8 cellular contexts compared by ENCODE assay signal in the genomic region with DNA sequence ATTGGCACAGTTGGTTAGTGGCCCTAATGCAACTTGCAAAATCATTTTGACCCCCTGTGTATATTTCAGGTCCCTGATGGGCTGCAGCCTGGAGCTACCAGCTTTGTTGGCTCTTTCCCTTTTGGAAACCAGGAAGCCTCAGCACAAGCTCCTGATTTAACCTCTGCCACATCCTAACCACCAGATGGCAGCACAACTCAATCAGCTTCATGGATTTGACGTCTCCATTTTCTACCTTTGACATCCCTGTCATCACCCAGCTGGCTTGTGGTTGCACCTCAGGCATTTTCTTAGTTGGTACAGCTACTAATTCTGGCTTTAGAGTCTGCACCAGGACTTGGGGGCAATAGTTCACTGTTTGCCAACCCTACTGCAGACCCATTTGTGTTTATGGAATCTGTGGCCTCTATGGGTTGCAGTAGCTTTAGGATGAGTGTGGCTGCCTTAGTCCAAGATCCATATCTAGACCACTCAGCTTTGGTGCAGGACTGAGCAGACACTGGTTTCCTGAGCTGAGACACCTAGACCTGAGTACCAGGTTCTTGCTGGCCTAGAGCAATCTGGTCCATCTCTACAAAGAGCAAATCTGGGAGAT.
DNase-seq lines count a peak whose midpoint lies in the region; ATAC-seq and TF ChIP-seq lines count a peak whose summit lies in the region.

No MANE protein-coding gene starts in this region.

- H3K9ac ChIP-seq in DND-41 (ENCODE audit: low read depth, low read length) (no peak overlapping the region), neuronal stem cell (ENCODE audit: low read depth, low read length, poor library complexity) (no peak overlapping the region)

- H3K4me3 ChIP-seq in DND-41 (ENCODE audit: low read depth in 1 of 2, low read length in 2 of 2) (no peak overlapping the region), esophagus squamous epithelium (no peak overlapping the region), neuronal stem cell (ENCODE audit: low read length in 2 of 2) (no peak overlapping the region)

- no peak overlapping the region for H2BK12ac ChIP-seq in neuronal stem cell (ENCODE audit: low read length)

- H2BK5ac ChIP-seq in neuronal stem cell (ENCODE audit: low read length), result no peak overlapping the region

- H2AFZ ChIP-seq in DND-41 (ENCODE audit: low read depth, low read length) (no peak overlapping the region), neuronal stem cell (ENCODE audit: low read length) (no peak overlapping the region)

- no peaks in the 10 kb centered on the region for H3K79me2 ChIP-seq in DND-41 (ENCODE audit: insufficient read depth, low read length)

- ATAC-seq in DND-41 (ENCODE audit: insufficient read depth, low read depth), result peak; percentile 63; the same call in 2 of the 3 replicates
- ATAC-seq in HG03354 (IDR thresholded peaks at IDR 0.05; ENCODE audit: poor library complexity, severe bottlenecking, unreplicated experiment), result peak; percentile 67

- no peak overlapping the region for H3K4me2 ChIP-seq in DND-41 (ENCODE audit: insufficient read depth, low read length)
- no peak overlapping the region for H3K4me2 ChIP-seq in neuronal stem cell (ENCODE audit: insufficient read depth, low read length, poor library complexity, severe bottlenecking)

- H3K36me3 ChIP-seq in DND-41 (ENCODE audit: insufficient read depth, low read length) (no peaks in the 10 kb centered on the region), esophagus squamous epithelium (no peaks in the 10 kb centered on the region), neuronal stem cell (replicated peaks in 1 of 2; ENCODE audit: control insufficient read depth in 2 of 2, insufficient read depth in 2 of 2, low read length in 2 of 2) (no peaks in the 10 kb centered on the region)

- H3K27me3 ChIP-seq in DND-41 (ENCODE audit: insufficient read depth, low read length, poor library complexity) (no peaks in the 10 kb centered on the region), esophagus squamous epithelium (no peaks in the 10 kb centered on the region), neuronal stem cell (ENCODE audit: control insufficient read depth in 3 of 3, insufficient read depth in 3 of 3, low read depth in 1 of 3, low read length in 3 of 3) (no peaks in the 10 kb centered on the region)

- WGBS in esophagus squamous epithelium, 2 donors, result 0 to 8% methylated on average over 1 of the region's 1 CpG
- no CpG with 5 or more reads among the region's 1 CpG for WGBS in neuronal stem cell (ENCODE audit: extremely low coverage in 2 of 2, insufficient read length in 2 of 2, insufficient replicate concordance in 1 of 2), 2 donors

- no peak overlapping the region for H3K4ac ChIP-seq in neuronal stem cell (ENCODE audit: low read length)

- H3K14ac ChIP-seq in neuronal stem cell (ENCODE audit: low read length), result no peak overlapping the region

- no peak overlapping the region for H2BK15ac ChIP-seq in neuronal stem cell (ENCODE audit: low read length)

- H2BK120ac ChIP-seq in neuronal stem cell (ENCODE audit: low read depth, low read length), result no peak overlapping the region

- no peak overlapping the region for H3K23ac ChIP-seq in neuronal stem cell (ENCODE audit: low read depth, low read length, poor library complexity)

- intact Hi-C loops in esophagus squamous epithelium (cut with DNase I), result no loop called here

- H3K79me1 ChIP-seq in neuronal stem cell (ENCODE audit: low read depth, low read length), result no peaks in the 10 kb centered on the region

- H3K18ac ChIP-seq in neuronal stem cell (ENCODE audit: low read length), result no peak overlapping the region

- H4K91ac ChIP-seq in neuronal stem cell (ENCODE audit: low read depth, low read length, poor library complexity), result no peak overlapping the region

- H4K8ac ChIP-seq in neuronal stem cell (ENCODE audit: low read depth, low read length), result no peak overlapping the region

- peak; percentile 34 for DNase-seq in DND-41
- DNase-seq in GM19238 (ENCODE audit: insufficient read length, low spot score), result peak; percentile 21
- peak; percentile 15 for DNase-seq in RPMI8226
- DNase-seq in esophagus squamous epithelium (lab: John Stamatoyannopoulos, UW), result no peak
- DNase-seq in neuronal stem cell (ENCODE audit: low spot score), result peak; percentile 51
- no peak for DNase-seq in GOT3 (lab: John Stamatoyannopoulos, UW)
- no peak for DNase-seq in NCI-H524 treated with DMSO at 0.1 percent for 48 hours (lab: John Stamatoyannopoulos, UW)

- H3K27ac ChIP-seq in DND-41 (ENCODE audit: low read length) (no peak overlapping the region), esophagus squamous epithelium (no peak overlapping the region), neuronal stem cell (replicated peaks; ENCODE audit: low read length) (no peak overlapping the region)

- TF ChIP-seq CTCF in DND-41 (IDR thresholded peaks at IDR 0.05; ENCODE audit: borderline replicate concordance, extremely low read depth, low read length, poor library complexity, severe bottlenecking), result peak; percentile 69
- peak in 4 of 6 experiments; percentile 25 to 38 (median 37) for TF ChIP-seq CTCF in esophagus squamous epithelium (IDR thresholded peaks at IDR 0.05)

- H3K9me3 ChIP-seq in DND-41 (ENCODE audit: insufficient read depth, low read length, severe bottlenecking) (no peaks in the 10 kb centered on the region), esophagus squamous epithelium (no peaks in the 10 kb centered on the region), neuronal stem cell (replicated peaks in 1 of 2; ENCODE audit: control insufficient read depth in 2 of 2, insufficient read depth in 1 of 2, low read depth in 1 of 2, low read length in 2 of 2) (peaks cover 0 to 4% of the 10 kb centered on the region in 2 donors)

- H2AK5ac ChIP-seq in neuronal stem cell (ENCODE audit: low read depth, low read length), result no peak overlapping the region

- TF ChIP-seq POLR2A in esophagus squamous epithelium (IDR thresholded peaks at IDR 0.05), result no peak

- H3K4me1 ChIP-seq in DND-41 (ENCODE audit: insufficient read depth, low read length), result no peaks in the 10 kb centered on the region
- H3K4me1 ChIP-seq in esophagus squamous epithelium, result no peaks in the 10 kb centered on the region
- H3K4me1 ChIP-seq in neuronal stem cell (ENCODE audit: control insufficient read depth in 2 of 2, insufficient read depth in 1 of 2, low read depth in 1 of 2, low read length in 2 of 2), result no peaks in the 10 kb centered on the region

- H4K20me1 ChIP-seq in DND-41 (ENCODE audit: insufficient read depth, low read length), result no peaks in the 10 kb centered on the region

Comparison
In these comparisons a context has a peak if more than half of its experiments do, and no peak if none do; other contexts are left out.
1. DNase-seq: peak in DND-41 (single experiment), GM19238 (single experiment), RPMI8226 (single experiment) and neuronal stem cell (single experiment); none in esophagus squamous epithelium (single experiment), GOT3 (single experiment) and NCI-H524 treated with DMSO at 0.1 percent for 48 hours (single experiment).